19 cellular contexts compared by ENCODE assay signal in the genomic region with DNA sequence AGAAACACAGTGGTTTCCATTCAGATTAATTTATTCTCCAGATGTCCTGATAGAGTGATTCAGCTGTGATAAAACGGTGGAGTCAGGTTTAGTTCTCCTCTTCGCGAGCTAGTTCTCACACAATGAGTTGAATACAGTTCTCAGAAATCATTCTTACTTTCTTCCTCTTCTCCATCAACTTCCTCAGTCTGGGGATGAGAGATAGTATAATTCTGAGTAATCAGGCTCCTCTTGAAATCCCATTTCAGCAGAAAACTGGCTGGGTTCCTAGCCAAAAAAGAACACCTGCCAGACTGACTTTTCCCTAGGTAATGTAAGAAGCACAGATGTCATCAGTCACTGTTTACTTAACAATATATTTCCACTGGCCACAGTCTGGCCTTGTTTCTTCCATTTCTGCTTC.
A peak's percentile ranks its signal among the peaks of the same experiment; 100 is the strongest.
DNase-seq lines count a peak whose midpoint lies in the region; ATAC-seq, FAIRE-seq and TF ChIP-seq lines count a peak whose summit lies in the region.
"Had no signal": no experiment of that assay in that cellular context is flagged by ENCODE, and none has a peak within 500 bp of the region (broad histone marks: within the 10 kb centered on the region; RNA-seq: fewer than 3 reads in every experiment).

No MANE protein-coding gene starts in this region.

- no TSS peak for BruUV-seq in GM12878 (replicated peaks; lab: Mats Ljungman, UMichigan)

- H3K9me3 ChIP-seq in GM12878 (replicated peaks; ENCODE audit: control insufficient read depth, insufficient read depth, low read length), result no peaks in the 10 kb centered on the region
- H3K9me3 ChIP-seq: BE2C, heart right ventricle, tibial artery had no signal

- SMC1A ChIA-PET in GM12878 (lab: Charles Lee; ENCODE audit: uncharacterized antibody, unreplicated experiment), result interaction anchor here (1.1 to 2.8 kb wide), 3 partner anchors 9 to 35 kb away, joined by 3 to 9 read pairs (median 3); no protein-coding TSS in a partner anchor

- no peak for TF ChIP-seq EP300 in GM12878 (IDR thresholded peaks at IDR 0.05; ENCODE audit: borderline replicate concordance in 1 of 2, control insufficient read depth in 1 of 2, low read depth in 2 of 2, low read length in 2 of 2)

- H3K27ac ChIP-seq in GM12878 (ENCODE audit: control insufficient read depth, insufficient read depth), result no peak overlapping the region
- H3K27ac ChIP-seq: heart right ventricle, HL-60, tibial artery had no signal

- CTCF ChIA-PET in GM12878 (lab: Yijun Ruan, JAX), result no interaction called here

- H3K4me2 ChIP-seq in GM12878 (ENCODE audit: control insufficient read depth, insufficient read depth), result no peak overlapping the region

- H3K4me3 ChIP-seq in GM12878, result no peak overlapping the region
- H3K4me3 ChIP-seq: heart right ventricle, tibial artery had no signal

- no peak overlapping the region for H2AFZ ChIP-seq in GM12878 (ENCODE audit: control insufficient read depth, low read depth, low read length)

- no peak for TF ChIP-seq CTCF in GM12878 (IDR thresholded peaks at IDR 0.05 in 2 of 3, conservative IDR thresholded peaks at IDR 0.05 in 1 of 3; ENCODE audit: control insufficient read depth in 2 of 3, extremely low read depth in 1 of 3, insufficient read depth in 1 of 3, low read depth in 3 of 3, low read length in 3 of 3)

- no peaks in the 10 kb centered on the region for H3K4me1 ChIP-seq in GM12878 (ENCODE audit: control insufficient read depth, insufficient read depth, low read length)
- H3K4me1 ChIP-seq: BE2C, tibial artery had no signal

- FAIRE-seq in GM12878 (lab: Jason Lieb, UNC), result peak; percentile 44

- in situ Hi-C loops in GM12878 (cut with MboI), result no loop called here

- no peak for TF ChIP-seq RAD21 in GM12878 (IDR thresholded peaks at IDR 0.05; ENCODE audit: insufficient read depth, low read depth, low read length)

- RAD21 ChIA-PET in GM12878 (lab: Charles Lee; ENCODE audit: unreplicated experiment), result interaction anchor here (1.0 to 1.1 kb wide), 2 partner anchors 23 to 35 kb away, joined by 3 read pairs; no protein-coding TSS in a partner anchor

- no peaks in the 10 kb centered on the region for H4K20me1 ChIP-seq in GM12878 (ENCODE audit: control insufficient read depth, insufficient read depth)

- 4% methylated on average over 3 of the region's 3 CpGs for WGBS in GM12878 (ENCODE audit: insufficient coverage, insufficient replicate concordance, low lambda C conversion rate, missing lambda C conversion rate)

- POLR2A ChIA-PET in GM12878 (lab: Charles Lee), result no interaction called here

- no peak for TF ChIP-seq POLR2A in GM12878 (IDR thresholded peaks at IDR 0.05; ENCODE audit: low read depth, low read length)

- DNase-seq in NCI-H2029 treated with DMSO at 0.1 percent for 48 hours (lab: John Stamatoyannopoulos, UW) (peak; percentile 54), GM12878 (ENCODE audit: low read depth, low spot score) (no peak), putamen (ENCODE audit: low spot score) (no peak), T-helper 9 cell (no peak), NK-92 (lab: John Stamatoyannopoulos, UW; ENCODE audit: unreplicated experiment) (no peak)
- DNase-seq: activated CD4-positive, alpha-beta T cell treated with anti-CD3 and anti-CD28 coated beads for 48 hours; activated T-cell treated with anti-CD3 and anti-CD28 coated beads for 4 hours; BE2C; heart right ventricle; islet precursor cell; NCI-H1694; NK-92 treated with Interleukin-12 subunit alpha and Interleukin-12 subunit beta, amount 100 ng/mL, for 24 hours; SHP77; stimulated activated CD4-positive, alpha-beta T cell treated with anti-CD3 and anti-CD28 coated beads, Interleukin-4, amount 100 ng/mL, for 1 hour; tibial artery had no signal

- H3K27me3 ChIP-seq in GM12878 (replicated peaks in 1 of 2; ENCODE audit: control insufficient read depth in 2 of 2, insufficient read depth in 2 of 2, low read length in 1 of 2), result no peaks in the 10 kb centered on the region
- H3K27me3 ChIP-seq: BE2C, heart right ventricle, tibial artery had no signal

- peak; percentile 65 for ATAC-seq in GM18502 (IDR thresholded peaks at IDR 0.05; ENCODE audit: poor library complexity, unreplicated experiment)
- ATAC-seq in GM21717 (IDR thresholded peaks at IDR 0.05; ENCODE audit: unreplicated experiment), result peak; percentile 71
- ATAC-seq in GM12878, result peak; percentile 36
- ATAC-seq in HG02678 (IDR thresholded peaks at IDR 0.05; ENCODE audit: unreplicated experiment), result no peak
- ATAC-seq: heart right ventricle had no signal

- H3K9ac ChIP-seq in GM12878 (ENCODE audit: control insufficient read depth, insufficient read depth, low read length), result no peak overlapping the region

- intact Hi-C loops in GM12878 (cut with micrococcal nuclease; ENCODE audit: unreplicated experiment), result no loop called here

- no peaks in the 10 kb centered on the region for H3K79me2 ChIP-seq in GM12878 (ENCODE audit: control insufficient read depth, insufficient read depth, low read length)

- no peaks in the 10 kb centered on the region; a peak in 1 of 4 replicates for H3K36me3 ChIP-seq in GM12878 (ENCODE audit: control insufficient read depth in 2 of 2, insufficient read depth in 2 of 2, low read length in 1 of 2)
- H3K36me3 ChIP-seq: BE2C, heart right ventricle, tibial artery had no signal

TF ChIP-seq in GM12878, 131 proteins besides CTCF, POLR2A, EP300 and RAD21:
- TF ChIP-seq JUNB (IDR thresholded peaks at IDR 0.05), result 0 out of 2 replicates have a peak, but pooled peaks have one; percentile 10
- no peak for TF ChIP-seq IKZF2 (IDR thresholded peaks at IDR 0.05)
